Comparison of ENCODE assay signal across 8 cellular contexts in genomic region chr3:88032245-88032644, GRCh38. TPM values are rescaled to one million over a fixed set of nuclear protein-coding genes. Genes with fewer than 3 reads are reported as not detected.
DNase-seq lines count a peak whose midpoint lies in the region; ATAC-seq, FAIRE-seq and TF ChIP-seq lines count a peak whose summit lies in the region.

No MANE protein-coding gene starts in this region.

- H3K4ac ChIP-seq in trophoblast cell (ENCODE audit: low read depth, low read length): no peak overlapping the region

- H3K9me3 ChIP-seq in parathyroid adenoma (ENCODE audit: control insufficient read depth, low read length) (no peaks in the 10 kb centered on the region), trophoblast cell (ENCODE audit: insufficient read depth, low read depth, low read length) (no peaks in the 10 kb centered on the region)

- peak; percentile 9 for ATAC-seq in HG03442 (IDR thresholded peaks at IDR 0.05; ENCODE audit: unreplicated experiment)

- no peak overlapping the region for H2BK12ac ChIP-seq in trophoblast cell (ENCODE audit: low read length)

- no peak overlapping the region for H3K14ac ChIP-seq in trophoblast cell (ENCODE audit: low read length)

- H3K27ac ChIP-seq in parathyroid adenoma (no peak overlapping the region), trophoblast cell (ENCODE audit: low read depth, low read length) (no peak overlapping the region)

- H3K9ac ChIP-seq in parathyroid adenoma (no peak overlapping the region), trophoblast cell (ENCODE audit: low read length) (no peak overlapping the region)

- no peak overlapping the region for H3K18ac ChIP-seq in trophoblast cell (ENCODE audit: low read length)

- POLR2A ChIA-PET in GM10248 (lab: Yijun Ruan, JAX): interaction anchor here (0.9 kb wide), 1 partner anchor 19 kb away, joined by 3 read pairs; no protein-coding TSS in a partner anchor

- TF ChIP-seq CTCF in choroid plexus epithelial cell (conservative IDR thresholded peaks at IDR 0.05; ENCODE audit: low read depth, low read length) (no peak), parathyroid adenoma (IDR thresholded peaks at IDR 0.05) (no peak), GM10248 (IDR thresholded peaks at IDR 0.05; ENCODE audit: control extremely low read depth, extremely low read depth, low read depth, missing control alignments) (no peak)

- H4K12ac ChIP-seq in trophoblast cell (ENCODE audit: low read depth, low read length): no peak overlapping the region

- DNase-seq in GM18507 (ENCODE audit: extremely low spot score, insufficient read length, low read depth) (no peak), choroid plexus epithelial cell (ENCODE audit: low read depth) (peak; percentile 7), NCI-H2171 treated with DMSO at 0.1 percent for 48 hours (lab: John Stamatoyannopoulos, UW) (no peak), trophoblast cell (no peak), NCI-H526 treated with DMSO at 0.1 percent for 48 hours (lab: John Stamatoyannopoulos, UW) (no peak), GM10248 (ENCODE audit: extremely low spot score) (no peak)

- H3K4me1 ChIP-seq in parathyroid adenoma (peaks cover 5% of the 10 kb centered on the region), trophoblast cell (ENCODE audit: control insufficient read depth in 1 of 2, insufficient read depth in 2 of 2, low read length in 2 of 2) (no peaks in the 10 kb centered on the region)

- H3K4me2 ChIP-seq in parathyroid adenoma (ENCODE audit: low read length) (peak overlapping the region; percentile 30), trophoblast cell (ENCODE audit: low read length) (no peak overlapping the region)

- H3K79me1 ChIP-seq in trophoblast cell (ENCODE audit: low read length): no peaks in the 10 kb centered on the region

- no peak overlapping the region for H2BK5ac ChIP-seq in trophoblast cell (ENCODE audit: low read depth, low read length, poor library complexity)

- H3K27me3 ChIP-seq in parathyroid adenoma (ENCODE audit: control insufficient read depth, insufficient read depth, low read length) (no peaks in the 10 kb centered on the region), trophoblast cell (ENCODE audit: insufficient read depth, low read length) (no peaks in the 10 kb centered on the region)

- no CpG with 5 or more reads among the region's 2 CpGs for WGBS in trophoblast cell (ENCODE audit: extremely low coverage, insufficient coverage, insufficient read length)

- H2AFZ ChIP-seq in parathyroid adenoma: peak overlapping the region; percentile 87
- H2AFZ ChIP-seq in trophoblast cell (ENCODE audit: insufficient read depth, low read length, poor library complexity): no peak overlapping the region

- H3K79me2 ChIP-seq in parathyroid adenoma (no peaks in the 10 kb centered on the region), trophoblast cell (ENCODE audit: control insufficient read depth, insufficient read depth, low read length, poor library complexity) (no peaks in the 10 kb centered on the region)

- H3K4me3 ChIP-seq in choroid plexus epithelial cell (ENCODE audit: low read depth, low read length): no peak overlapping the region
- peak overlapping the region; percentile 23 for H3K4me3 ChIP-seq in parathyroid adenoma (ENCODE audit: low read depth, low read length)
- H3K4me3 ChIP-seq in trophoblast cell (ENCODE audit: low read depth, low read length): no peak overlapping the region

- H4K91ac ChIP-seq in trophoblast cell (ENCODE audit: low read depth, low read length): no peak overlapping the region

- no peak overlapping the region for H4K8ac ChIP-seq in trophoblast cell (ENCODE audit: low read depth, low read length)

- H3K23ac ChIP-seq in trophoblast cell (ENCODE audit: low read length): no peak overlapping the region

- FAIRE-seq in GM18507 (lab: Jason Lieb, UNC): peak; percentile 36

- H2AK5ac ChIP-seq in trophoblast cell (ENCODE audit: low read length): no peak overlapping the region

- H2BK120ac ChIP-seq in trophoblast cell (ENCODE audit: insufficient read depth, low read length, poor library complexity): no peak overlapping the region

- no peaks in the 10 kb centered on the region for H3K36me3 ChIP-seq in parathyroid adenoma (ENCODE audit: control insufficient read depth, insufficient read depth, low read length)
- no peaks in the 10 kb centered on the region for H3K36me3 ChIP-seq in trophoblast cell (ENCODE audit: control insufficient read depth in 1 of 2, insufficient read depth in 2 of 2, low read length in 2 of 2)

- CTCF ChIA-PET in GM10248 (lab: Yijun Ruan, JAX): interaction anchor here (0.6 to 1.3 kb wide), 8 partner anchors 11 to 733 kb away, joined by 3 to 4 read pairs (median 3); no protein-coding TSS in a partner anchor

RNA-seq across cellular contexts. Expression of gene CGGBP1, which starts 26.6 kb away (rescaled TPM):
- polyA plus RNA-seq in trophoblast cell (2013): 63.6 and 64.8 TPM in 2 replicates

RNA-seq across cellular contexts. Expression of gene ZNF654, which starts 26.8 kb away (rescaled TPM):
- 7.4 and 7.5 TPM in 2 replicates for polyA plus RNA-seq in trophoblast cell (2013)
